Comparison of ENCODE assay signal across 17 cellular contexts in genomic region chr1:85359874-85360708, GRCh38.
DNase-seq lines count a peak whose midpoint lies in the region; ATAC-seq, FAIRE-seq and TF ChIP-seq lines count a peak whose summit lies in the region.
"Had no signal": no experiment of that assay in that cellular context is flagged by ENCODE, and none has a peak within 500 bp of the region (broad histone marks: within the 10 kb centered on the region; RNA-seq: fewer than 3 reads in every experiment).

No MANE protein-coding gene starts in this region.

- peak overlapping the region; percentile 74; the same call in 1 of the 2 replicates for H3K23ac ChIP-seq in IMR-90 (ENCODE audit: low read depth, low read length)

- H4K8ac ChIP-seq in IMR-90 (ENCODE audit: low read depth in 2 of 2, low read length in 2 of 2): peak overlapping the region in 1 of 2 experiments; percentile 69; a peak in 2 of 4 replicates

- 42% methylated on average over 1 of the region's 1 CpG for WGBS in A549 (ENCODE audit: missing lambda C conversion rate)
- no CpG with 5 or more reads among the region's 1 CpG for WGBS in IMR-90 (ENCODE audit: extremely low coverage in 2 of 2, insufficient read length in 1 of 2), 2 experiments

- H4K20me1 ChIP-seq in IMR-90 (ENCODE audit: insufficient read depth, low read length): no peaks in the 10 kb centered on the region

- TF ChIP-seq CTCF in A549 (IDR thresholded peaks at IDR 0.05) (no peak), IMR-90 (conservative IDR thresholded peaks at IDR 0.05; ENCODE audit: low read depth, low read length) (no peak), choroid plexus epithelial cell (conservative IDR thresholded peaks at IDR 0.05; ENCODE audit: low read depth, low read length) (no peak)

- H3K4me1 ChIP-seq in A549 (peaks cover 44% of the 10 kb centered on the region), IMR-90 (ENCODE audit: control insufficient read depth, insufficient read depth, low read length) (peaks cover 16% of the 10 kb centered on the region), muscle layer of duodenum (ENCODE audit: control insufficient read depth in 1 of 2, insufficient read depth in 2 of 2, low read length in 2 of 2) (no peaks in the 10 kb centered on the region)
- H3K4me1 ChIP-seq in CD8-positive, alpha-beta memory T cell (ENCODE audit: insufficient read depth, low read length): no peaks in the 10 kb centered on the region

- no peaks in the 10 kb centered on the region for H3K9me3 Mint-ChIP-seq in CD8-positive, alpha-beta memory T cell
- H3K9me3 Mint-ChIP-seq: activated B cell treated with CpG ODN at 0.5 μM for 24 hours, nephron progenitor cell had no signal

- H3K27ac ChIP-seq in A549: no peak overlapping the region; a peak in 1 of 6 replicates
- peak overlapping the region; percentile 19; the same call in 1 of the 2 replicates for H3K27ac ChIP-seq in IMR-90 (ENCODE audit: insufficient read depth, low read length)
- H3K27ac ChIP-seq in muscle layer of duodenum (ENCODE audit: low read length): peak overlapping the region; percentile 28
- H3K27ac ChIP-seq in CD8-positive, alpha-beta memory T cell (ENCODE audit: low read depth, low read length): no peak overlapping the region

- H4K91ac ChIP-seq in IMR-90 (ENCODE audit: insufficient read depth, low read depth, low read length): no peak overlapping the region

- peaks cover 0 to 3% of the 10 kb centered on the region in 2 donors for H3K27me3 Mint-ChIP-seq in CD8-positive, alpha-beta memory T cell
- H3K27me3 Mint-ChIP-seq: activated B cell treated with CpG ODN at 0.5 μM for 24 hours had no signal

- TF ChIP-seq POLR2A in A549 (IDR thresholded peaks at IDR 0.05; ENCODE audit: low read length) (no peak), IMR-90 (IDR thresholded peaks at IDR 0.05; ENCODE audit: low read depth, low read length) (no peak)

- dilution Hi-C loops in IMR-90 (cut with HindIII; ENCODE audit: low sequenced_read_pairs, unreplicated experiment): no loop called here

- no peak for TF ChIP-seq EP300 in A549 (IDR thresholded peaks at IDR 0.05)

- H3K14ac ChIP-seq in IMR-90 (replicated peaks; ENCODE audit: low read depth, low read length): peak overlapping the region; percentile 48

- H3K9me3 ChIP-seq in A549: no peaks in the 10 kb centered on the region
- H3K9me3 ChIP-seq in IMR-90 (ENCODE audit: control insufficient read depth, insufficient read depth, low read length): no peaks in the 10 kb centered on the region
- no peaks in the 10 kb centered on the region for H3K9me3 ChIP-seq in muscle layer of duodenum (ENCODE audit: control insufficient read depth in 1 of 2, low read length in 2 of 2)
- no peaks in the 10 kb centered on the region for H3K9me3 ChIP-seq in CD8-positive, alpha-beta memory T cell (ENCODE audit: low read length)
- H3K9me3 ChIP-seq: sigmoid colon had no signal

- CTCF ChIA-PET in A549 (lab: Yijun Ruan, JAX) (interaction anchor here (1.6 to 2.0 kb wide), 3 partner anchors 16 to 52 kb away, joined by 4 to 6 read pairs (median 6); no protein-coding TSS in a partner anchor), IMR-90 (lab: Yijun Ruan, JAX) (interaction anchor here (1.2 kb wide), 1 partner anchor 8 kb away, joined by 7 read pairs; no protein-coding TSS in a partner anchor)
- CTCF ChIA-PET in CD8-positive, alpha-beta memory T cell (lab: Charles Lee): no interaction called here

- peak overlapping the region; percentile 42; the same call in 1 of the 2 replicates for H3K4ac ChIP-seq in IMR-90 (ENCODE audit: low read depth, low read length)

- BruUV-seq in IMR-90 (replicated peaks; lab: Mats Ljungman, UMichigan): no TSS peak

- H3K9ac ChIP-seq in IMR-90 (ENCODE audit: low read depth, low read length): no peak overlapping the region; the same call in 1 of the 2 replicates

- H3K4me3 Mint-ChIP-seq in CD8-positive, alpha-beta memory T cell: no peak overlapping the region
- H3K4me3 Mint-ChIP-seq: activated B cell treated with CpG ODN at 0.5 μM for 24 hours, nephron progenitor cell had no signal

- no peak overlapping the region for H2AFZ ChIP-seq in IMR-90 (replicated peaks; ENCODE audit: low read length, poor library complexity)

- no peak for TF ChIP-seq RAD21 in A549 (conservative IDR thresholded peaks at IDR 0.05 in 1 of 2, IDR thresholded peaks at IDR 0.05 in 1 of 2)
- no peak for TF ChIP-seq RAD21 in IMR-90 (IDR thresholded peaks at IDR 0.05; ENCODE audit: low read length)

- intact Hi-C loops in IMR-90 (cut with micrococcal nuclease): loop anchor here (5.0 kb wide), 1 partner anchor 102 kb away; no protein-coding TSS in a partner anchor

- peak overlapping the region; percentile 66 for H3K4me2 ChIP-seq in A549
- H3K4me2 ChIP-seq in IMR-90 (ENCODE audit: low read depth, low read length): peak overlapping the region; percentile 44

- H3K18ac ChIP-seq in IMR-90 (ENCODE audit: low read depth, low read length): peak overlapping the region; percentile 79; the same call in 1 of the 2 replicates

- in situ Hi-C loops in IMR-90 (cut with MboI; ENCODE audit: low sequenced_read_pairs): no loop called here

- peaks cover 3% of the 10 kb centered on the region; the same call in 1 of the 2 replicates for H3K36me3 ChIP-seq in IMR-90 (ENCODE audit: control insufficient read depth, insufficient read depth, low read length)
- no peaks in the 10 kb centered on the region for H3K36me3 ChIP-seq in muscle layer of duodenum (ENCODE audit: control insufficient read depth in 1 of 2, insufficient read depth in 2 of 2, low read length in 2 of 2)
- H3K36me3 ChIP-seq in CD8-positive, alpha-beta memory T cell (ENCODE audit: insufficient read depth, low read length): no peaks in the 10 kb centered on the region
- H3K36me3 ChIP-seq: sigmoid colon had no signal

- peak overlapping the region; percentile 41; the same call in 1 of the 2 replicates for H4K5ac ChIP-seq in IMR-90 (ENCODE audit: low read depth, low read length)

- FAIRE-seq in A549 (lab: Jason Lieb, UNC): no peak
- FAIRE-seq: bronchial epithelial cell had no signal

- H3K56ac ChIP-seq in IMR-90 (ENCODE audit: extremely low read depth, insufficient read depth, low read length): no peak overlapping the region

- H3K9me1 ChIP-seq in IMR-90 (ENCODE audit: insufficient read depth, low read length): peaks cover 13% of the 10 kb centered on the region

- peak overlapping the region; percentile 36; the same call in 1 of the 2 replicates for H2AK5ac ChIP-seq in IMR-90 (ENCODE audit: low read depth, low read length)

- H2AK9ac ChIP-seq in IMR-90 (replicated peaks; ENCODE audit: low read depth, low read length, poor library complexity): no peak overlapping the region

- no peaks in the 10 kb centered on the region for H3K36me3 Mint-ChIP-seq in CD8-positive, alpha-beta memory T cell

- H3K4me3 ChIP-seq in A549: no peak overlapping the region
- no peak overlapping the region for H3K4me3 ChIP-seq in IMR-90 (ENCODE audit: insufficient read depth, low read depth, low read length)
- H3K4me3 ChIP-seq in choroid plexus epithelial cell (ENCODE audit: low read depth, low read length): no peak overlapping the region
- no peak overlapping the region for H3K4me3 ChIP-seq in muscle layer of duodenum (ENCODE audit: low read depth in 1 of 2, low read length in 2 of 2)
- H3K4me3 ChIP-seq in CD8-positive, alpha-beta memory T cell (ENCODE audit: low read length): no peak overlapping the region
- H3K4me3 ChIP-seq: K562, sigmoid colon had no signal

- ATAC-seq in A549 (peak in 1 of 2 experiments; percentile 41; a peak in 2 of 6 replicates), IMR-90 (ENCODE audit: low read depth) (peak; percentile 37)
- ATAC-seq: K562 had no signal

- 0 out of 3 replicates have a peak overlapping the region, but pooled peaks have one; percentile 50 for H2BK15ac ChIP-seq in IMR-90 (ENCODE audit: low read depth, low read length)

- peak overlapping the region; percentile 40; the same call in 1 of the 2 replicates for H2BK120ac ChIP-seq in IMR-90 (ENCODE audit: low read depth, low read length)

- no peak overlapping the region for H3K27ac Mint-ChIP-seq in CD8-positive, alpha-beta memory T cell
- H3K27ac Mint-ChIP-seq: activated B cell treated with CpG ODN at 0.5 μM for 24 hours, nephron progenitor cell had no signal

- POLR2A ChIA-PET in A549 (lab: Yijun Ruan, JAX): no interaction called here
- POLR2A ChIA-PET in IMR-90 (lab: Charles Lee; ENCODE audit: unreplicated experiment): no interaction called here
- POLR2A ChIA-PET in CD8-positive, alpha-beta memory T cell (lab: Charles Lee): no interaction called here

- no peaks in the 10 kb centered on the region for H3K4me1 Mint-ChIP-seq in CD8-positive, alpha-beta memory T cell
- H3K4me1 Mint-ChIP-seq: activated B cell treated with CpG ODN at 0.5 μM for 24 hours, nephron progenitor cell had no signal

- H2BK20ac ChIP-seq in IMR-90 (ENCODE audit: low read depth, low read length): peak overlapping the region; percentile 73

- H3K27me3 ChIP-seq in IMR-90 (ENCODE audit: control insufficient read depth, insufficient read depth, low read length) (no peaks in the 10 kb centered on the region), muscle layer of duodenum (ENCODE audit: low read depth, low read length) (no peaks in the 10 kb centered on the region)
- H3K27me3 ChIP-seq in CD8-positive, alpha-beta memory T cell (ENCODE audit: insufficient read depth, low read length, poor library complexity, severe bottlenecking): no peaks in the 10 kb centered on the region
- H3K27me3 ChIP-seq: sigmoid colon had no signal

- no peak for DNase-seq in A549 (ENCODE audit: low read depth in 1 of 2, low spot score in 1 of 2)
- DNase-seq in IMR-90: peak; percentile 54
- DNase-seq in choroid plexus epithelial cell (ENCODE audit: low read depth): peak; percentile 41
- DNase-seq in CD8-positive, alpha-beta memory T cell: no peak
- DNase-seq in SHP77 (lab: John Stamatoyannopoulos, UW): no peak
- no peak for DNase-seq in AG08396 (ENCODE audit: low spot score)
- no peak for DNase-seq in DMS114 treated with DMSO at 0.1 percent for 48 hours (lab: John Stamatoyannopoulos, UW; ENCODE audit: unreplicated experiment)
- DNase-seq: activated B cell treated with CpG ODN at 0.5 μM for 24 hours; HCEC 1CT; NCI-H146; nephron progenitor cell; OCI-M1; sigmoid colon; stimulated activated naive CD4-positive, alpha-beta T cell treated with Interleukin-2 at 50 U/mL for 16 hours had no signal

- H2BK5ac ChIP-seq in IMR-90 (ENCODE audit: low read depth, low read length, poor library complexity, severe bottlenecking): peak overlapping the region; percentile 97

- peaks cover 25 to 63% of the 10 kb centered on the region in 2 experiments for H3K79me1 ChIP-seq in IMR-90 (ENCODE audit: low read depth in 1 of 2, low read length in 2 of 2)

TF ChIP-seq in A549, 52 proteins besides CTCF, POLR2A, EP300 and RAD21 (continues in another document):
- TF ChIP-seq EHMT2 (IDR thresholded peaks at IDR 0.05; ENCODE audit: low read depth): no peak
- TF ChIP-seq HES2 (IDR thresholded peaks at IDR 0.05): no peak

TF ChIP-seq in IMR-90, 13 proteins besides CTCF, POLR2A, EP300 and RAD21 (continues in another document):
- TF ChIP-seq CEBPB (IDR thresholded peaks at IDR 0.05; ENCODE audit: low read depth, low read length): peak; percentile 87

Comparison
In these comparisons a context has a peak if more than half of its experiments do, and no peak if none do; other contexts are left out.
1. DNase-seq: peak in IMR-90 (single experiment) and choroid plexus epithelial cell (single experiment); none in A549 (0 of 2), CD8-positive, alpha-beta memory T cell (0 of 5), SHP77 (0 of 2), AG08396 (single experiment) and DMS114 treated with DMSO at 0.1 percent for 48 hours (single experiment).
2. H3K27ac ChIP-seq: peak in IMR-90 (single experiment) and muscle layer of duodenum (single experiment); none in A549 (0 of 2) and CD8-positive, alpha-beta memory T cell (single experiment).